In genomic region chr1:197911857-197912696, GRCh38 we compare ENCODE assay signal across 9 cellular contexts. TPM values are rescaled to one million over a fixed set of nuclear protein-coding genes. Genes with fewer than 3 reads are reported as not detected.
A peak's percentile ranks its signal among the peaks of the same experiment; 100 is the strongest.
DNase-seq lines count a peak whose midpoint lies in the region; FAIRE-seq and TF ChIP-seq lines count a peak whose summit lies in the region.
"Had no signal": no experiment of that assay in that cellular context is flagged by ENCODE, and none has a peak within 500 bp of the region (broad histone marks: within the 10 kb centered on the region; RNA-seq: fewer than 3 reads in every experiment).

No MANE protein-coding gene starts in this region.

- no peak overlapping the region for H3K9ac ChIP-seq in mammary epithelial cell (ENCODE audit: insufficient read depth, low read length)

- BruUV-seq in mammary epithelial cell (replicated peaks; lab: Mats Ljungman, UMichigan): no TSS peak

- TF ChIP-seq CTCF in NB4 (IDR thresholded peaks at IDR 0.05; ENCODE audit: low read depth, low read length): no peak
- TF ChIP-seq CTCF in mammary epithelial cell (conservative IDR thresholded peaks at IDR 0.05 in 1 of 2, IDR thresholded peaks at IDR 0.05 in 1 of 2; ENCODE audit: extremely low read depth in 1 of 2, insufficient read depth in 1 of 2, low read depth in 1 of 2, low read length in 2 of 2): no peak
- TF ChIP-seq CTCF in neural crest cell (conservative IDR thresholded peaks at IDR 0.05): no peak

- H3K27ac Mint-ChIP-seq in neural crest cell (ENCODE audit: unreplicated experiment): no peak overlapping the region

- FAIRE-seq in frontal cortex (lab: Jason Lieb, UNC) (no peak), RCC 7860 (lab: Jason Lieb, UNC) (no peak)

- H3K9me3 ChIP-seq in mammary epithelial cell (replicated peaks; ENCODE audit: insufficient read depth, low read length) (no peaks in the 10 kb centered on the region), HAP-1 (no peaks in the 10 kb centered on the region)

- H2AFZ ChIP-seq in mammary epithelial cell (ENCODE audit: low read depth, low read length): peak overlapping the region; percentile 82

- H3K27me3 Mint-ChIP-seq in neural crest cell (ENCODE audit: low read depth): peaks cover 100% of the 10 kb centered on the region

- TF ChIP-seq POLR2A in NB4 (IDR thresholded peaks at IDR 0.05; ENCODE audit: extremely low read depth, insufficient read length): no peak

- 3% methylated on average over 30 of the region's 46 CpGs for WGBS in mammary epithelial cell (ENCODE audit: low coverage, missing lambda C conversion rate)

- peak overlapping the region; percentile 82 for H3K4me2 ChIP-seq in mammary epithelial cell (ENCODE audit: insufficient read depth, low read depth, low read length)

- peaks cover 86% of the 10 kb centered on the region for H3K27me3 ChIP-seq in mammary epithelial cell (ENCODE audit: insufficient read depth, low read length)
- H3K27me3 ChIP-seq in HAP-1 (ENCODE audit: low read depth): no peaks in the 10 kb centered on the region

- H3K36me3 ChIP-seq in mammary epithelial cell (ENCODE audit: insufficient read depth, low read length) (no peaks in the 10 kb centered on the region), HAP-1 (replicated peaks) (no peaks in the 10 kb centered on the region)

- H3K36me3 Mint-ChIP-seq in neural crest cell (ENCODE audit: low read depth): peaks cover 2% of the 10 kb centered on the region

- peaks cover 28% of the 10 kb centered on the region for H3K4me1 ChIP-seq in mammary epithelial cell (ENCODE audit: insufficient read depth, low read length)
- peaks cover 28% of the 10 kb centered on the region for H3K4me1 ChIP-seq in HAP-1

- H3K4me1 Mint-ChIP-seq in neural crest cell: peaks cover 40% of the 10 kb centered on the region

- no peaks in the 10 kb centered on the region for H4K20me1 ChIP-seq in mammary epithelial cell (ENCODE audit: insufficient read depth, low read length)

- dilution Hi-C loops in mammary epithelial cell (cut with HindIII; ENCODE audit: low sequenced_read_pairs): no loop called here

- no peaks in the 10 kb centered on the region for H3K9me3 Mint-ChIP-seq in neural crest cell

- no peak overlapping the region for H3K27ac ChIP-seq in mammary epithelial cell (ENCODE audit: insufficient read depth, low read depth, low read length)

- DNase-seq in EH (ENCODE audit: low read depth) (peak; percentile 23), NB4 (ENCODE audit: low read depth) (no peak), mammary epithelial cell (no peak), neural crest cell (ENCODE audit: low read depth, low spot score) (no peak), frontal cortex (ENCODE audit: low spot score in 2 of 2) (no peak), HAP-1 (ENCODE audit: low spot score in 2 of 2) (no peak), RCC 7860 (ENCODE audit: low spot score) (no peak), DMS153 treated with DMSO at 0.1 percent for 48 hours (lab: John Stamatoyannopoulos, UW; ENCODE audit: unreplicated experiment) (no peak)
- DNase-seq: MV-4-11 had no signal

- H3K4me3 ChIP-seq in NB4 (ENCODE audit: low read depth, low read length) (peak overlapping the region; percentile 53), mammary epithelial cell (replicated peaks in 1 of 3; ENCODE audit: insufficient read depth in 1 of 3, low read depth in 2 of 3, low read length in 3 of 3) (peak overlapping the region; percentile 16 to 23 (median 18)), HAP-1 (no peak overlapping the region)

- intact Hi-C loops in mammary epithelial cell (cut with micrococcal nuclease): loop anchor here (5.0 to 10.0 kb wide), 2 partner anchors 245 to 773 kb away; partner anchors contain the start of gene NEK7

- H3K79me2 ChIP-seq in mammary epithelial cell (ENCODE audit: insufficient read depth, low read length): no peaks in the 10 kb centered on the region

- CTCF ChIA-PET in mammary epithelial cell (lab: Charles Lee; ENCODE audit: low non-redundant PET): no interaction called here

- peak overlapping the region; percentile 5 for H3K4me3 Mint-ChIP-seq in neural crest cell

- in situ Hi-C loops in mammary epithelial cell (cut with MboI; ENCODE audit: low sequenced_read_pairs in 2 of 2): loop anchor here (10.0 to 25.0 kb wide), 2 partner anchors 387 to 775 kb away; no protein-coding TSS in a partner anchor
- in situ Hi-C loops in HAP-1 (cut with MboI; ENCODE audit: low sequenced_read_pairs): loop anchor here (10.0 kb wide), 1 partner anchor 387 kb away; no protein-coding TSS in a partner anchor

RNA-seq across cellular contexts. Expression of gene LHX9, which starts 5.1 kb away (rescaled TPM):
- not detected for total RNA-seq in mammary epithelial cell
- polyA plus RNA-seq in mammary epithelial cell: not detected
- polyA minus RNA-seq in mammary epithelial cell: not detected
- total RNA-seq in neural crest cell: not detected in 2 replicates
- total RNA-seq in frontal cortex: 0.41 TPM

RNA-seq across cellular contexts. Expression of gene C1orf53, which starts 9.6 kb away (rescaled TPM):
- total RNA-seq in mammary epithelial cell: 1 to 10 TPM; 3.2 to 4.2 TPM
- 3.6 TPM for polyA plus RNA-seq in mammary epithelial cell
- polyA minus RNA-seq in mammary epithelial cell: not detected
- 1.9 and 3.1 TPM in 2 replicates for total RNA-seq in neural crest cell
- 2.4 TPM for total RNA-seq in frontal cortex
